12 cellular contexts compared by ENCODE assay signal in genomic region chr1:25001125-25001915, GRCh38.
DNase-seq lines count a peak whose midpoint lies in the region; ATAC-seq and TF ChIP-seq lines count a peak whose summit lies in the region.
"Had no signal": no experiment of that assay in that cellular context is flagged by ENCODE, and none has a peak within 500 bp of the region (broad histone marks: within the 10 kb centered on the region; RNA-seq: fewer than 3 reads in every experiment).

No MANE protein-coding gene starts in this region.

- H3K27me3 ChIP-seq in GM23338 (ENCODE audit: insufficient read depth), result no peaks in the 10 kb centered on the region
- no peaks in the 10 kb centered on the region for H3K27me3 ChIP-seq in ascending aorta
- H3K27me3 ChIP-seq: SJSA1 had no signal

- CTCF ChIA-PET in activated CD8-positive, alpha-beta T cell treated with anti-CD3 and anti-CD28 coated beads for 36 hours (lab: Charles Lee), result no interaction called here
- CTCF ChIA-PET in GM10248 (lab: Yijun Ruan, JAX), result no interaction called here

- H3K4me3 ChIP-seq in GM23338 (no peak overlapping the region), ascending aorta (no peak overlapping the region)
- H3K4me3 ChIP-seq: SJSA1 had no signal

- H3K27ac Mint-ChIP-seq in activated CD4-positive, alpha-beta T cell treated with anti-CD3 and anti-CD28 coated beads, Interleukin-2, amount 10 ng/mL, durations not matched to agents 24 days and 14 days, result peak overlapping the region; percentile 88
- H3K27ac Mint-ChIP-seq in GM23338, result no peak overlapping the region
- peak overlapping the region; percentile 92 for H3K27ac Mint-ChIP-seq in activated CD8-positive, alpha-beta T cell treated with anti-CD3 and anti-CD28 coated beads for 36 hours
- peak overlapping the region; percentile 56 to 86 for H3K27ac Mint-ChIP-seq in natural killer cell

- H3K4me1 Mint-ChIP-seq in activated CD4-positive, alpha-beta T cell treated with anti-CD3 and anti-CD28 coated beads, Interleukin-2, amount 10 ng/mL, durations not matched to agents 24 days and 14 days, result peaks cover 59% of the 10 kb centered on the region
- H3K4me1 Mint-ChIP-seq in GM23338 (peaks cover 3% of the 10 kb centered on the region; the same call in 2 of the 3 replicates), natural killer cell (peaks cover 38 to 63% of the 10 kb centered on the region in 2 donors)
- H3K4me1 Mint-ChIP-seq in activated CD8-positive, alpha-beta T cell treated with anti-CD3 and anti-CD28 coated beads for 36 hours (ENCODE audit: low read depth), result peaks cover 85% of the 10 kb centered on the region

- H3F3A ChIP-seq in GM23338 (replicated peaks; ENCODE audit: low read depth), result no peaks in the 10 kb centered on the region

- no peaks in the 10 kb centered on the region for H3K79me2 ChIP-seq in GM23338 (replicated peaks; ENCODE audit: insufficient read depth)

- no peak overlapping the region for H2AFZ ChIP-seq in GM23338

- no peaks in the 10 kb centered on the region for H3K9me3 ChIP-seq in ascending aorta
- H3K9me3 ChIP-seq: SJSA1 had no signal

- peak overlapping the region; percentile 15 for H3K4me3 Mint-ChIP-seq in activated CD4-positive, alpha-beta T cell treated with anti-CD3 and anti-CD28 coated beads, Interleukin-2, amount 10 ng/mL, durations not matched to agents 24 days and 14 days
- H3K4me3 Mint-ChIP-seq in GM23338 (no peak overlapping the region), natural killer cell (peak overlapping the region; percentile 21)
- H3K4me3 Mint-ChIP-seq in activated CD8-positive, alpha-beta T cell treated with anti-CD3 and anti-CD28 coated beads for 36 hours, result peak overlapping the region; percentile 41

- peaks cover 9% of the 10 kb centered on the region for H3K9me3 Mint-ChIP-seq in activated CD4-positive, alpha-beta T cell treated with anti-CD3 and anti-CD28 coated beads, Interleukin-2, amount 10 ng/mL, durations not matched to agents 24 days and 14 days
- H3K9me3 Mint-ChIP-seq in GM23338 (no peaks in the 10 kb centered on the region), natural killer cell (peaks cover 0 to 8% of the 10 kb centered on the region in 2 donors)
- H3K9me3 Mint-ChIP-seq in activated CD8-positive, alpha-beta T cell treated with anti-CD3 and anti-CD28 coated beads for 36 hours, result peaks cover 7% of the 10 kb centered on the region

- intact Hi-C loops in activated CD4-positive, alpha-beta T cell treated with anti-CD3 and anti-CD28 coated beads, Interleukin-2, amount 10 ng/mL, durations not matched to agents 24 days and 14 days (cut with micrococcal nuclease), result no loop called here
- intact Hi-C loops in activated CD8-positive, alpha-beta T cell treated with anti-CD3 and anti-CD28 coated beads for 36 hours (cut with micrococcal nuclease), result loop anchor here (10.0 kb wide), 1 partner anchor 563 kb away; no protein-coding TSS in a partner anchor
- intact Hi-C loops in natural killer cell (cut with micrococcal nuclease) (no loop called here), ascending aorta (cut with DNase I) (no loop called here)

- H4K20me1 ChIP-seq in GM23338 (replicated peaks; ENCODE audit: insufficient read depth), result no peaks in the 10 kb centered on the region

- ATAC-seq in GM23338 (no peak), natural killer cell (peak; percentile 67 to 79 (median 67)), GM18517 (IDR thresholded peaks at IDR 0.05; ENCODE audit: unreplicated experiment) (no peak)
- ATAC-seq in activated CD8-positive, alpha-beta T cell treated with anti-CD3 and anti-CD28 coated beads for 36 hours, result peak; percentile 6

- TF ChIP-seq CTCF in GM23338 (conservative IDR thresholded peaks at IDR 0.05; ENCODE audit: low read depth in 2 of 2) (no peak), natural killer cell (IDR thresholded peaks at IDR 0.05) (no peak), GM10248 (IDR thresholded peaks at IDR 0.05; ENCODE audit: control extremely low read depth, extremely low read depth, low read depth, missing control alignments) (no peak), ascending aorta (IDR thresholded peaks at IDR 0.05) (no peak)
- no peak for TF ChIP-seq CTCF in activated CD8-positive, alpha-beta T cell treated with anti-CD3 and anti-CD28 coated beads for 36 hours (IDR thresholded peaks at IDR 0.05)

- H3K9me2 ChIP-seq in GM23338 (ENCODE audit: insufficient read depth), result 0 out of 2 replicates have a peak, but pooled peaks cover 4% of the 10 kb centered on the region

- H3K4me2 ChIP-seq in GM23338, result no peak overlapping the region

- no peaks in the 10 kb centered on the region for H3K4me1 ChIP-seq in GM23338 (ENCODE audit: insufficient read depth)
- H3K4me1 ChIP-seq in ascending aorta, result no peaks in the 10 kb centered on the region

- POLR2A ChIA-PET in activated CD8-positive, alpha-beta T cell treated with anti-CD3 and anti-CD28 coated beads for 36 hours (lab: Charles Lee), result interaction anchor here (0.6 to 1.6 kb wide), 6 partner anchors 9 to 36 kb away, joined by 3 to 7 read pairs (median 3); no protein-coding TSS in a partner anchor
- POLR2A ChIA-PET in GM10248 (lab: Yijun Ruan, JAX), result no interaction called here

- no peak for DNase-seq in activated CD4-positive, alpha-beta T cell treated with anti-CD3 and anti-CD28 coated beads, Interleukin-2, amount 10 ng/mL, durations not matched to agents 24 days and 14 days
- DNase-seq in activated CD4-positive, alpha-beta T cell treated with anti-CD3 and anti-CD28 coated beads for 4 hours, result no peak
- DNase-seq in GM23338 (ENCODE audit: low spot score), result peak; percentile 16
- DNase-seq in activated CD8-positive, alpha-beta T cell treated with anti-CD3 and anti-CD28 coated beads for 36 hours, result peak; percentile 73
- peak; percentile 50 for DNase-seq in natural killer cell
- DNase-seq in GM10248 (ENCODE audit: extremely low spot score), result no peak
- DNase-seq in ascending aorta (ENCODE audit: low spot score in 2 of 2), result no peak
- DNase-seq: mammary epithelial cell, NCI-H2081, NCI-H510A treated with DMSO at 0.1 percent for 48 hours had no signal

- peaks cover 8% of the 10 kb centered on the region for H3K36me3 Mint-ChIP-seq in activated CD4-positive, alpha-beta T cell treated with anti-CD3 and anti-CD28 coated beads, Interleukin-2, amount 10 ng/mL, durations not matched to agents 24 days and 14 days (ENCODE audit: low read depth)
- no peaks in the 10 kb centered on the region for H3K36me3 Mint-ChIP-seq in GM23338 (ENCODE audit: low read depth)
- H3K36me3 Mint-ChIP-seq in activated CD8-positive, alpha-beta T cell treated with anti-CD3 and anti-CD28 coated beads for 36 hours (ENCODE audit: low read depth), result peaks cover 35% of the 10 kb centered on the region
- no peaks in the 10 kb centered on the region for H3K36me3 Mint-ChIP-seq in natural killer cell

- H3K27me3 Mint-ChIP-seq in activated CD4-positive, alpha-beta T cell treated with anti-CD3 and anti-CD28 coated beads, Interleukin-2, amount 10 ng/mL, durations not matched to agents 24 days and 14 days, result no peaks in the 10 kb centered on the region
- H3K27me3 Mint-ChIP-seq in GM23338 (ENCODE audit: insufficient read depth, low read depth, poor library complexity) (peaks cover 12% of the 10 kb centered on the region), natural killer cell (ENCODE audit: low read depth in 2 of 2) (peaks cover 2 to 3% of the 10 kb centered on the region in 2 donors)
- no peaks in the 10 kb centered on the region for H3K27me3 Mint-ChIP-seq in activated CD8-positive, alpha-beta T cell treated with anti-CD3 and anti-CD28 coated beads for 36 hours

- H3K27ac ChIP-seq in GM23338 (ENCODE audit: low read depth) (no peak overlapping the region), ascending aorta (no peak overlapping the region)
- H3K27ac ChIP-seq: SJSA1 had no signal

- H3K36me3 ChIP-seq in GM23338 (ENCODE audit: insufficient read depth) (no peaks in the 10 kb centered on the region), ascending aorta (no peaks in the 10 kb centered on the region)
- H3K36me3 ChIP-seq: SJSA1 had no signal

TF ChIP-seq in GM23338, 12 proteins besides CTCF, POLR2A, EP300 and RAD21:
- TF ChIP-seq JUNB (IDR thresholded peaks at IDR 0.05; ENCODE audit: unreplicated experiment), result no peak
- no peak for TF ChIP-seq ETS1 (IDR thresholded peaks at IDR 0.05)
- TF ChIP-seq ZNF114 (CRISPR knock-in tag; IDR thresholded peaks at IDR 0.05), result no peak
- TF ChIP-seq ZNF331 (CRISPR knock-in tag; IDR thresholded peaks at IDR 0.05; ENCODE audit: low read depth), result no peak
- no peak for TF ChIP-seq EZH2 (IDR thresholded peaks at IDR 0.05; ENCODE audit: low read depth, unreplicated experiment)
- no peak for TF ChIP-seq NANOG (IDR thresholded peaks at IDR 0.05; ENCODE audit: borderline replicate concordance)
- no peak for TF ChIP-seq POLR2AphosphoS5 (IDR thresholded peaks at IDR 0.05; ENCODE audit: low read depth)
- no peak for TF ChIP-seq EZH2phosphoT487 (IDR thresholded peaks at IDR 0.05; ENCODE audit: unreplicated experiment)
- no peak for TF ChIP-seq CREB1 (CRISPR knock-in tag; IDR thresholded peaks at IDR 0.05; ENCODE audit: low read depth)

Comparison
In these comparisons a context has a peak if more than half of its experiments do, and no peak if none do; other contexts are left out.
1. DNase-seq: peak in GM23338 (single experiment), activated CD8-positive, alpha-beta T cell treated with anti-CD3 and anti-CD28 coated beads for 36 hours (single experiment) and natural killer cell (single experiment); none in activated CD4-positive, alpha-beta T cell treated with anti-CD3 and anti-CD28 coated beads, Interleukin-2, amount 10 ng/mL, durations not matched to agents 24 days and 14 days (single experiment), activated CD4-positive, alpha-beta T cell treated with anti-CD3 and anti-CD28 coated beads for 4 hours (0 of 2), GM10248 (single experiment) and ascending aorta (0 of 2).
2. ATAC-seq: peak in activated CD8-positive, alpha-beta T cell treated with anti-CD3 and anti-CD28 coated beads for 36 hours (single experiment) and natural killer cell (3 of 3); none in GM23338 (single experiment) and GM18517 (single experiment).